Comparison of ENCODE assay signal across 8 cellular contexts in genomic region chr12:74890237-74890599, GRCh38.
DNase-seq lines count a peak whose midpoint lies in the region; ATAC-seq and TF ChIP-seq lines count a peak whose summit lies in the region.

No MANE protein-coding gene starts in this region.

- no peaks in the 10 kb centered on the region for H3K9me2 ChIP-seq in MM.1S (replicated peaks; ENCODE audit: insufficient read depth, low read length)

- DNase-seq in SIG-M5 treated with dmso at 0.1 percent for 504 hours (lab: John Stamatoyannopoulos, UW; ENCODE audit: unreplicated experiment) (peak; percentile 59), SIG-M5 (lab: John Stamatoyannopoulos, UW) (no peak), MM.1S (peak; percentile 33), dermis blood vessel endothelial cell (peak; percentile 58), progenitor cell of endocrine pancreas (ENCODE audit: low spot score, unreplicated experiment) (no peak), immature natural killer cell (no peak), SKM-1 (lab: John Stamatoyannopoulos, UW; ENCODE audit: unreplicated experiment) (no peak)

- no peaks in the 10 kb centered on the region for H3F3A ChIP-seq in MM.1S (ENCODE audit: insufficient read depth, low read length)

- H3K27ac Mint-ChIP-seq in progenitor cell of endocrine pancreas (peak overlapping the region; percentile 60), immature natural killer cell (no peak overlapping the region)

- no peak for TF ChIP-seq CTCF in MM.1S (IDR thresholded peaks at IDR 0.05; ENCODE audit: low read length)
- TF ChIP-seq CTCF in progenitor cell of endocrine pancreas (IDR thresholded peaks at IDR 0.05; ENCODE audit: unreplicated experiment): no peak

- H4K20me1 ChIP-seq in MM.1S (ENCODE audit: insufficient read depth, low read length): no peaks in the 10 kb centered on the region

- no peaks in the 10 kb centered on the region for H3K36me3 ChIP-seq in MM.1S (replicated peaks; ENCODE audit: insufficient read depth, low read length)

- H3K4me1 Mint-ChIP-seq in progenitor cell of endocrine pancreas (ENCODE audit: low read depth) (no peaks in the 10 kb centered on the region), immature natural killer cell (no peaks in the 10 kb centered on the region)

- H3K9me3 Mint-ChIP-seq in progenitor cell of endocrine pancreas (ENCODE audit: low read depth) (peaks cover 6% of the 10 kb centered on the region), immature natural killer cell (peaks cover 4 to 20% (median 8%) of the 10 kb centered on the region in 6 donors)

- H2AFZ ChIP-seq in MM.1S (ENCODE audit: low read length): no peak overlapping the region

- H3K4me3 Mint-ChIP-seq in progenitor cell of endocrine pancreas (ENCODE audit: low read depth) (no peak overlapping the region), immature natural killer cell (no peak overlapping the region)

- H3K27me3 ChIP-seq in MM.1S (replicated peaks; ENCODE audit: insufficient read depth, low read length): no peaks in the 10 kb centered on the region

- peak; percentile 92 for ATAC-seq in HG02571 (IDR thresholded peaks at IDR 0.05; ENCODE audit: unreplicated experiment)

- H3K79me2 ChIP-seq in MM.1S (ENCODE audit: low read length): no peaks in the 10 kb centered on the region

- no peaks in the 10 kb centered on the region for H3K36me3 Mint-ChIP-seq in progenitor cell of endocrine pancreas (ENCODE audit: insufficient read depth)
- H3K36me3 Mint-ChIP-seq in immature natural killer cell: no peaks in the 10 kb centered on the region

- H3K9ac ChIP-seq in MM.1S (ENCODE audit: low read length): no peak overlapping the region

- H3K27me3 Mint-ChIP-seq in progenitor cell of endocrine pancreas (peaks cover 3% of the 10 kb centered on the region), immature natural killer cell (ENCODE audit: low read depth in 3 of 3) (peaks cover 0 to 2% (median 0%) of the 10 kb centered on the region in 3 donors)

- no peak overlapping the region for H3K4me2 ChIP-seq in MM.1S (ENCODE audit: low read depth, low read length)

- no peaks in the 10 kb centered on the region for H3K9me3 ChIP-seq in MM.1S (replicated peaks; ENCODE audit: insufficient read depth, low read length)

- H3K4me3 ChIP-seq in MM.1S (ENCODE audit: low read length): no peak overlapping the region

- no peak overlapping the region for H3K27ac ChIP-seq in MM.1S (ENCODE audit: low read length)

- H3K4me1 ChIP-seq in MM.1S (ENCODE audit: low read length): no peaks in the 10 kb centered on the region

Comparison
In these comparisons a context has a peak if more than half of its experiments do, and no peak if none do; other contexts are left out.
1. DNase-seq: peak in SIG-M5 treated with dmso at 0.1 percent for 504 hours (single experiment), MM.1S (single experiment) and dermis blood vessel endothelial cell (single experiment); none in SIG-M5 (single experiment), progenitor cell of endocrine pancreas (single experiment), immature natural killer cell (0 of 3) and SKM-1 (single experiment).